In the genomic region with DNA sequence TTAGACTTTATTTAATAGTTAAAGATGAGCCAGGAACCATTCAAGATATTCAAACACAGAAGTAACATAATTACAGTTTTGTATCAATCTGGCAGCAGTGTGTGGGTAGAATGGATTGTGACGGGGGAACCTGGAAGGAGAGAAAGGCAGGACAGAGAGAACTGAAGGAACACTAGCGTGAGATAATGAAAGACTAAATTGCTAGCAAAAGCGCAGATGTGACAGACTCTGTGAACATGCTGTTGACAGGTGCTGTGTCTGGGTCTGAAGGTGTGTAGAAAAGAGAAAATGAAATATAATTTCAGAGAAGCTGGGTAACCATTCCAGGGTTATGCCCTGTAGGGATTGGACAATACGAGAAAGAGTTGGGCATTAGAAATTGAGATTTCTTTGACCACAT, we compare ENCODE assay signal across 1 cellular context.
TF ChIP-seq lines count a peak whose summit lies in the region.

No MANE protein-coding gene starts in this region.

TF ChIP-seq in neural cell, 6 proteins besides CTCF, POLR2A, EP300 and RAD21 (continued from another document):
- peak; percentile 52 for TF ChIP-seq REST (IDR thresholded peaks at IDR 0.05; ENCODE audit: borderline replicate concordance)
